In the genomic region with DNA sequence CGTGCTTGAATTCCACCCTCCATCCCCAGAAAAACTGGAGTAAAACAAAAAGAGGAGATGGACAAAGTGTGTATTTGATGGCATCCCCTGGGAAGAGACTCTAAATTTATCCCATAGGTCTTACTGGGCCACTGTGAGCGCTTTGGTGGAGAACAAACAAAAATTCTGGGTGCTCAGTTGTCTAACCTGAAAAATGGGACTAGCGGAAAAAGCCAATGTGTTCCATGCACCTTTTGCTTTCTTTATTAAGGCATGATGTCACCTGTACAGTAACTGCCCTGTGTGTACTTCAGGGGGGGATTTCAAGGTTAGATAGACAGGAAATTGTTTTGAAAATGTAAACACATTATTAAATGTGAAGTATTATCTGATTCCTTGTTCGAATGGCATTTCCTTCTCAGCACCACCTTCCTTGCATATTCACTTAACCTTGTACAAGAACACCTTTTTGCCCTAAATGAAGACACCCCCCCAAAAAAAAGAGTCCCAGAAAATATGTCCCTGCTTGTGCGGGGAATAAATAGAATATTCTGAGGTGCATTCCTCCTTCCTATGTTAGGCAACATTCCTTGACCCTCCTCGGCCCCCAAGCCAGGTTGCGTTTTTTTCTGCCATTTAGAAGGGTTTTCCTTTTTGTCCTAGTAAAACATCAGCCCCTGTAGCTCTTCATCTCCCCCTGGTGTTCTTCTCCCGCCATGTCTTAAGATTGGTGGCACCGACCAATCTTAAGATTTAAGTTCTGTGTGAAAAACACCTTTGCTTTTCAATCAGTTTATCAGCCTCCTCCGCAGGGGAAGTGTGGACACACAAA, we compare ENCODE assay signal across 8 cellular contexts. TPM values are rescaled to one million over a fixed set of nuclear protein-coding genes. Genes with fewer than 3 reads are reported as not detected.
DNase-seq lines count a peak whose midpoint lies in the region; ATAC-seq and TF ChIP-seq lines count a peak whose summit lies in the region.

No MANE protein-coding gene starts in this region.

- no peak overlapping the region for H3K27ac ChIP-seq in cardiac muscle cell

- no peaks in the 10 kb centered on the region for H3K9me3 Mint-ChIP-seq in activated naive CD4-positive, alpha-beta T cell treated with anti-CD3 and anti-CD28 coated beads, Interleukin-2, amount 10 ng/mL, durations not matched to agents 7 days and 5 days

- CTCF ChIA-PET in activated naive CD4-positive, alpha-beta T cell treated with anti-CD3 and anti-CD28 coated beads, Interleukin-2, amount 10 ng/mL, durations not matched to agents 7 days and 5 days (lab: Charles Lee): interaction anchor here (0.6 to 3.4 kb wide), 17 partner anchors 9 to 704 kb away, joined by 3 to 44 read pairs (median 4); no protein-coding TSS in a partner anchor

- no peak overlapping the region for H3K27ac Mint-ChIP-seq in activated naive CD4-positive, alpha-beta T cell treated with anti-CD3 and anti-CD28 coated beads, Interleukin-2, amount 10 ng/mL, durations not matched to agents 7 days and 5 days

- no peaks in the 10 kb centered on the region for H3K36me3 ChIP-seq in cardiac muscle cell

- no peaks in the 10 kb centered on the region for H3K36me3 Mint-ChIP-seq in activated naive CD4-positive, alpha-beta T cell treated with anti-CD3 and anti-CD28 coated beads, Interleukin-2, amount 10 ng/mL, durations not matched to agents 7 days and 5 days

- H3K27me3 ChIP-seq in cardiac muscle cell: peaks cover 16% of the 10 kb centered on the region

- H3K9me3 ChIP-seq in cardiac muscle cell (ENCODE audit: low read depth): no peaks in the 10 kb centered on the region

- peak overlapping the region; percentile 34 for H3K4me3 ChIP-seq in cardiac muscle cell

- peaks cover 17% of the 10 kb centered on the region for H3K4me1 Mint-ChIP-seq in activated naive CD4-positive, alpha-beta T cell treated with anti-CD3 and anti-CD28 coated beads, Interleukin-2, amount 10 ng/mL, durations not matched to agents 7 days and 5 days

- intact Hi-C loops in posterior vena cava (cut with DNase I): no loop called here

- no peaks in the 10 kb centered on the region for H3K4me1 ChIP-seq in cardiac muscle cell (ENCODE audit: low read depth)

- peaks cover 61% of the 10 kb centered on the region for H3K27me3 Mint-ChIP-seq in activated naive CD4-positive, alpha-beta T cell treated with anti-CD3 and anti-CD28 coated beads, Interleukin-2, amount 10 ng/mL, durations not matched to agents 7 days and 5 days

- peak; percentile 34 for ATAC-seq in HG03039 (IDR thresholded peaks at IDR 0.05; ENCODE audit: unreplicated experiment)
- ATAC-seq in GM19395 (IDR thresholded peaks at IDR 0.05; ENCODE audit: unreplicated experiment): no peak

- TF ChIP-seq CTCF in cardiac muscle cell (IDR thresholded peaks at IDR 0.05; ENCODE audit: low read depth, low read length): peak; percentile 88

- peak; percentile 74 for DNase-seq in DMS53 (lab: John Stamatoyannopoulos, UW)
- peak; percentile 59 for DNase-seq in RPMI7951 (ENCODE audit: low read depth)
- peak; percentile 70 for DNase-seq in activated naive CD4-positive, alpha-beta T cell treated with anti-CD3 and anti-CD28 coated beads, Interleukin-2, amount 10 ng/mL, durations not matched to agents 7 days and 5 days
- DNase-seq in cardiac muscle cell (ENCODE audit: low read depth in 1 of 2, low spot score in 1 of 2): peak; percentile 63 to 80
- peak; percentile 41 for DNase-seq in pons (ENCODE audit: low spot score)
- DNase-seq in posterior vena cava (ENCODE audit: low spot score): no peak

- H3K4me3 Mint-ChIP-seq in activated naive CD4-positive, alpha-beta T cell treated with anti-CD3 and anti-CD28 coated beads, Interleukin-2, amount 10 ng/mL, durations not matched to agents 7 days and 5 days: peak overlapping the region; percentile 79

RNA-seq across cellular contexts. Expression of a gene that starts 1.1 kb away (rescaled TPM):
- total RNA-seq in RPMI7951 (2014; rRNA removed; shearing (Covaris generic)): 0.72 and 0.88 TPM in 2 replicates
- total RNA-seq in cardiac muscle cell: 0.32 and 0.86 TPM in 2 replicates
- 1.2 and 2.0 TPM in 2 replicates for polyA plus RNA-seq in cardiac muscle cell
- 1 to 10 TPM; 4.0 to 7.2 TPM for total RNA-seq in posterior vena cava
